ENCODE assay signal across 25 cellular contexts in genomic region chr4:169163495-169163894, GRCh38.
"Had no signal": no experiment of that assay in that cellular context is flagged by ENCODE, and none has a peak within 500 bp of the region (broad histone marks: within the 10 kb centered on the region; RNA-seq: fewer than 3 reads in every experiment).

No MANE protein-coding gene starts in this region.

- H3K9me3 Mint-ChIP-seq: activated naive CD4-positive, alpha-beta T cell treated with anti-CD3 and anti-CD28 coated beads, Interleukin-2, amount 50 U/mL, for 72 hours; activated T-cell treated with anti-CD3 and anti-CD28 coated beads, Interleukin-2, amount 50 U/mL, for 24 hours; activated T-helper 17 cell treated with anti-CD3 and anti-CD28 coated beads, Interleukin-2, amount 50 U/mL, for 72 hours; immature natural killer cell; mesothelial cell of epicardium; natural killer cell; WTC11 had no signal

- FAIRE-seq: colon had no signal

- H3K9me3 ChIP-seq: left lung, neutrophil, spleen, thoracic aorta, upper lobe of right lung had no signal

- H3K4me3 ChIP-seq: hepatocyte, left lung, spleen, thoracic aorta, upper lobe of right lung had no signal

- H3K36me3 Mint-ChIP-seq: activated naive CD4-positive, alpha-beta T cell treated with anti-CD3 and anti-CD28 coated beads, Interleukin-2, amount 50 U/mL, for 72 hours; immature natural killer cell; natural killer cell; WTC11 had no signal

- H3K27ac Mint-ChIP-seq: activated naive CD4-positive, alpha-beta T cell treated with anti-CD3 and anti-CD28 coated beads, Interleukin-2, amount 50 U/mL, for 72 hours; activated T-cell treated with anti-CD3 and anti-CD28 coated beads, Interleukin-2, amount 50 U/mL, for 24 hours; activated T-helper 17 cell treated with anti-CD3 and anti-CD28 coated beads, Interleukin-2, amount 50 U/mL, for 72 hours; immature natural killer cell; mesothelial cell of epicardium; natural killer cell; WTC11 had no signal

- DNase-seq: activated CD8-positive, alpha-beta memory T cell treated with anti-CD3 and anti-CD28 coated beads for 24 hours; activated CD8-positive, alpha-beta memory T cell treated with anti-CD3 and anti-CD28 coated beads, Interleukin-2, amount 50 U/mL, for 4 hours; activated T-cell treated with anti-CD3 and anti-CD28 coated beads, Interleukin-2, amount 50 U/mL, for 24 hours; aorta; brain microvascular endothelial cell; caudate nucleus; effector memory CD4-positive, alpha-beta T cell; foreskin melanocyte; immature natural killer cell; left lung; natural killer cell; spleen; stimulated activated CD4-positive, alpha-beta T cell treated with anti-CD3 and anti-CD28 coated beads, Interleukin-4, amount 100 ng/mL, for 1 hour; stimulated activated naive CD4-positive, alpha-beta T cell; T-helper 9 cell; upper lobe of right lung had no signal

- H3K4me1 Mint-ChIP-seq: activated T-helper 17 cell treated with anti-CD3 and anti-CD28 coated beads, Interleukin-2, amount 50 U/mL, for 72 hours had no signal

- H3K36me3 ChIP-seq: brain microvascular endothelial cell, left lung, neutrophil, spleen, thoracic aorta, upper lobe of right lung had no signal

- H3K27ac ChIP-seq: brain microvascular endothelial cell, hepatocyte, left lung, neutrophil, spleen, thoracic aorta, upper lobe of right lung had no signal

- ATAC-seq: activated naive CD4-positive, alpha-beta T cell treated with anti-CD3 and anti-CD28 coated beads, Interleukin-2, amount 50 U/mL, for 72 hours; activated T-helper 17 cell treated with anti-CD3 and anti-CD28 coated beads, Interleukin-2, amount 50 U/mL, for 72 hours; left lung; natural killer cell; sciatic nerve; upper lobe of right lung had no signal

- H2AFZ ChIP-seq: hepatocyte had no signal

- H3K27me3 ChIP-seq: brain microvascular endothelial cell, hepatocyte, left lung, neutrophil, spleen, upper lobe of right lung had no signal

- H3K4me3 Mint-ChIP-seq: activated T-cell treated with anti-CD3 and anti-CD28 coated beads, Interleukin-2, amount 50 U/mL, for 24 hours; activated T-helper 17 cell treated with anti-CD3 and anti-CD28 coated beads, Interleukin-2, amount 50 U/mL, for 72 hours; immature natural killer cell; mesothelial cell of epicardium; natural killer cell; WTC11 had no signal
